Comparison of ENCODE assay signal across 12 cellular contexts in the genomic region with DNA sequence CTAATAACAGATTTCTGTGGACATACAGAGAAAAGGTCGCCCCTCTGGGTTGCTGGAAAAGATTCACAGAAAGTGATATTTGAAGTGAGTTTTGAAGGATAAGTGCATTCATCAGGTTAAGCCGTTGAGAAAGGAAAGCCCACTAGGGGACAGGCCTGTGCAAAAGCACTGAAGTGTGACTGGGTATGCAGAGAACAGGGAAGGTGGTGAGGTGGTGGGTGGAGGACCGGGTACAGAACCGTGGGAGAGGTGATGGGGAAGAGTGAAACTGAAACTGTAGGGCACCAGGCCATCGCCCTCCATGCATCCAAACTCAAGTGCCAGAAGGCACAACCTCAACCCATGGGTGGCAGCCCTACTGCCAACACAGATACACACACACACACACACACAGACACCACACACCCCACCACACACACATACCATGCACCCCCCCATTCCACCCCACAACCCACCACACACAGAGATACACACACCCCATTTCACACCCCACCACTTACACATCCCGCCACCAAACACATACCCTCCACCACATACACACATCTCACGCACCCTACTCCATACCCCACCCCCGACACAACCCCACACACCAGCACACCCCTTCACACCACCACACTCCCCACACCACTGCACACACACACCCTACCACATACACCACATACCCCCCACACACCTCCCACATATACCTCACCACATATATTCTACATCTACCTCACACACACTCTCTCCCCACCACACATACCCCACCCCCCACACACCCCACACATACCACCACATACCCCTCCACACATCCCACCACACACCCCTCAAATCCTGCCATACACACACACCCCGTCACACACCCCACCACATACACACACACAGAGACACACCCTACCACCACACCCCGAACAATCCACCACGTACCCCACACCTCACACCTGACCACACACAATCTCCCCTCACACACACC. TPM values are rescaled to one million over a fixed set of nuclear protein-coding genes. Genes with fewer than 3 reads are reported as not detected.
DNase-seq lines count a peak whose midpoint lies in the region; ATAC-seq and TF ChIP-seq lines count a peak whose summit lies in the region.
"Had no signal": no experiment of that assay in that cellular context is flagged by ENCODE, and none has a peak within 500 bp of the region (broad histone marks: within the 10 kb centered on the region; RNA-seq: fewer than 3 reads in every experiment).

No MANE protein-coding gene starts in this region.

- no peaks in the 10 kb centered on the region for H3K4me1 ChIP-seq in colonic mucosa
- H3K4me1 ChIP-seq: BLaER1 treated with 17β-estradiol and CSF1 and Interleukin-3, amounts not matched to agents 10 nM and 100 nM had no signal

- H3K27me3 ChIP-seq in colonic mucosa = no peaks in the 10 kb centered on the region
- H3K27me3 ChIP-seq: BLaER1 treated with 17β-estradiol and CSF1 and Interleukin-3, amounts not matched to agents 10 nM and 100 nM had no signal

- no peak overlapping the region for H3K9ac ChIP-seq in SK-N-MC (ENCODE audit: insufficient read length)
- no peak overlapping the region for H3K9ac ChIP-seq in colonic mucosa (ENCODE audit: low read depth in 2 of 2, low read length in 2 of 2)
- H3K9ac ChIP-seq: BLaER1 treated with 17β-estradiol and CSF1 and Interleukin-3, amounts not matched to agents 10 nM and 100 nM had no signal

- ATAC-seq in stimulated activated naive CD8-positive, alpha-beta T cell treated with anti-CD3 and anti-CD28 coated beads, Interleukin-15, amount 100 ng/mL, for 72 hours = peak; percentile 75
- no peak for ATAC-seq in stimulated activated naive CD8-positive, alpha-beta T cell treated with anti-CD3 and anti-CD28 coated beads, Interleukin-15, Interleukin-2, amounts not matched to agents 100 U/mL and 50 U/mL, for 24 hours
- no peak for ATAC-seq in GM21529 (IDR thresholded peaks at IDR 0.05; ENCODE audit: unreplicated experiment)

- H3K27ac ChIP-seq in SK-N-MC (peak overlapping the region; percentile 83; the same call in 1 of the 2 replicates), colonic mucosa (no peak overlapping the region), coronary artery (no peak overlapping the region)
- H3K27ac ChIP-seq: BLaER1 treated with 17β-estradiol and CSF1 and Interleukin-3, amounts not matched to agents 10 nM and 100 nM had no signal

- DNase-seq in stimulated activated naive CD8-positive, alpha-beta T cell treated with anti-CD3 and anti-CD28 coated beads, Interleukin-15, amount 100 ng/mL, for 72 hours = no peak
- DNase-seq in stimulated activated naive CD8-positive, alpha-beta T cell treated with anti-CD3 and anti-CD28 coated beads, Interleukin-15, Interleukin-2, amounts not matched to agents 100 U/mL and 50 U/mL, for 24 hours = no peak
- no peak for DNase-seq in SK-N-MC (ENCODE audit: low read depth, low spot score)
- peak; percentile 1 for DNase-seq in fibroblast of the aortic adventitia (ENCODE audit: low read depth)
- no peak for DNase-seq in colonic mucosa
- DNase-seq in coronary artery (ENCODE audit: low spot score) = no peak
- DNase-seq in NCI-H1048 (lab: John Stamatoyannopoulos, UW) = no peak
- DNase-seq: activated CD4-positive, alpha-beta T cell treated with anti-CD3 and anti-CD28 coated beads, Interleukin-2, amount 50 U/mL, for 48 hours; occipital lobe had no signal

- no peaks in the 10 kb centered on the region for H3K27me3 Mint-ChIP-seq in stimulated activated naive CD8-positive, alpha-beta T cell treated with anti-CD3 and anti-CD28 coated beads, Interleukin-15, amount 100 ng/mL, for 72 hours
- H3K27me3 Mint-ChIP-seq: activated naive CD8-positive, alpha-beta T cell had no signal

- peak; percentile 34 for TF ChIP-seq CTCF in fibroblast of the aortic adventitia (IDR thresholded peaks at IDR 0.05; ENCODE audit: insufficient read depth, low read length)
- no peak for TF ChIP-seq CTCF in colonic mucosa (IDR thresholded peaks at IDR 0.05)
- TF ChIP-seq CTCF in coronary artery (IDR thresholded peaks at IDR 0.05) = no peak

- intact Hi-C loops in colonic mucosa (cut with DNase I) = no loop called here

- peak overlapping the region in 1 of 2 donors; percentile 42 for H3K27ac Mint-ChIP-seq in stimulated activated naive CD8-positive, alpha-beta T cell treated with anti-CD3 and anti-CD28 coated beads, Interleukin-15, amount 100 ng/mL, for 72 hours
- H3K27ac Mint-ChIP-seq: activated naive CD8-positive, alpha-beta T cell had no signal

- peaks cover 10% of the 10 kb centered on the region for H3K4me1 Mint-ChIP-seq in stimulated activated naive CD8-positive, alpha-beta T cell treated with anti-CD3 and anti-CD28 coated beads, Interleukin-15, amount 100 ng/mL, for 72 hours

- H3K9me3 ChIP-seq in SK-N-MC (ENCODE audit: low read depth, low read length) = peaks cover 10% of the 10 kb centered on the region; the same call in 1 of the 2 replicates
- H3K9me3 ChIP-seq in colonic mucosa = no peaks in the 10 kb centered on the region

- no peak overlapping the region for H3K4me3 ChIP-seq in SK-N-MC
- no peak overlapping the region for H3K4me3 ChIP-seq in fibroblast of the aortic adventitia (ENCODE audit: low read depth, low read length)
- no peak overlapping the region for H3K4me3 ChIP-seq in colonic mucosa
- H3K4me3 ChIP-seq in coronary artery = no peak overlapping the region
- H3K4me3 ChIP-seq: BLaER1 treated with 17β-estradiol and CSF1 and Interleukin-3, amounts not matched to agents 10 nM and 100 nM had no signal

- no peaks in the 10 kb centered on the region; the same call in 1 of the 2 replicates for H3K36me3 ChIP-seq in SK-N-MC (ENCODE audit: insufficient read depth, low read length)
- no peaks in the 10 kb centered on the region for H3K36me3 ChIP-seq in colonic mucosa

- peaks cover 22 to 30% of the 10 kb centered on the region in 2 donors for H3K9me3 Mint-ChIP-seq in stimulated activated naive CD8-positive, alpha-beta T cell treated with anti-CD3 and anti-CD28 coated beads, Interleukin-15, amount 100 ng/mL, for 72 hours

- no peak overlapping the region for H3K4me3 Mint-ChIP-seq in stimulated activated naive CD8-positive, alpha-beta T cell treated with anti-CD3 and anti-CD28 coated beads, Interleukin-15, amount 100 ng/mL, for 72 hours
- H3K4me3 Mint-ChIP-seq: activated naive CD8-positive, alpha-beta T cell had no signal

RNA-seq across cellular contexts. Expression of a gene that starts 59.0 kb away (rescaled TPM):
- 31.6 and 65.8 TPM in 2 replicates for total RNA-seq in fibroblast of the aortic adventitia (ENCODE audit: low replicate concordance)
- total RNA-seq in colonic mucosa = 10 to 100 TPM; 13.3 to 18.5 TPM
